ENCODE assay signal across 8 cellular contexts in the genomic region with DNA sequence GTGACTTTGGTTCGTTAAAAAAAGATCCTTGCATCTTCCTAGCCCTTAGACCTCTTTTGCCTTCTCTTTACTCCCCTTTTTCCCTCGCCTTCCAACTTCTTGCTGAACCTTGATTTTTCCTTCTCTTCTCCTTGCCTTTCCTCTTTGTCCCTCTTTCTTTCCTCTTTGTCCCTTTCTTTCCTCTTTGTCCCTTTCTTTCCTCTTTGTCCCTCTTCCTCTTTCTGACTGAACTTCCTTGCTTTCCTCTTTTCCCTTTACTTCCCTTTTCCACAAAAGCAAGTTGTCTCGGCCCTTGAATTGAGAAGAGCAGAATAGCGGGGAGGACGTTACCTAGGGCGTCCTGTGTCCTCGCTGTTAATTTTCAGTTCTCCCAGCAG. TPM values are rescaled to one million over a fixed set of nuclear protein-coding genes. Genes with fewer than 3 reads are reported as not detected.
DNase-seq lines count a peak whose midpoint lies in the region; ATAC-seq and TF ChIP-seq lines count a peak whose summit lies in the region.

No MANE protein-coding gene starts in this region.

- peak overlapping the region; percentile 98 for H3K4me3 Mint-ChIP-seq in activated naive CD4-positive, alpha-beta T cell treated with anti-CD3 and anti-CD28 coated beads for 36 hours
- peak overlapping the region; percentile 88 for H3K4me3 Mint-ChIP-seq in activated T-helper 1 cell treated with anti-CD3 and anti-CD28 coated beads, Interleukin-12 subunit alpha, Interleukin-12 subunit beta, Interleukin-2, Interleukin-4 antibody, amounts not matched to agents 30 ng/mL and 10 ng/mL and 1 ng/mL, durations not matched to agents 14 hours and 24 hours and 36 hours
- peak overlapping the region; percentile 95 for H3K4me3 Mint-ChIP-seq in type B pancreatic cell

- ATAC-seq in left lung: no peak
- ATAC-seq in GM18498 (IDR thresholded peaks at IDR 0.05; ENCODE audit: unreplicated experiment): no peak

- H3K4me1 Mint-ChIP-seq in activated naive CD4-positive, alpha-beta T cell treated with anti-CD3 and anti-CD28 coated beads for 36 hours (ENCODE audit: low read depth): peaks cover 27% of the 10 kb centered on the region
- peaks cover 40% of the 10 kb centered on the region for H3K4me1 Mint-ChIP-seq in activated T-helper 1 cell treated with anti-CD3 and anti-CD28 coated beads, Interleukin-12 subunit alpha, Interleukin-12 subunit beta, Interleukin-2, Interleukin-4 antibody, amounts not matched to agents 30 ng/mL and 10 ng/mL and 1 ng/mL, durations not matched to agents 14 hours and 24 hours and 36 hours (ENCODE audit: low read depth)
- peaks cover 31% of the 10 kb centered on the region for H3K4me1 Mint-ChIP-seq in type B pancreatic cell (ENCODE audit: unreplicated experiment)

- peak overlapping the region; percentile 78 to 87 for H3K4me3 ChIP-seq in left lung

- intact Hi-C loops in activated naive CD4-positive, alpha-beta T cell treated with anti-CD3 and anti-CD28 coated beads for 36 hours (cut with micrococcal nuclease): loop anchor here (1.0 to 10.0 kb wide), 16 partner anchors 97 to 1129 kb away; a partner anchor contains a TSS
- intact Hi-C loops in activated T-helper 1 cell treated with anti-CD3 and anti-CD28 coated beads, Interleukin-12 subunit alpha, Interleukin-12 subunit beta, Interleukin-2, Interleukin-4 antibody, amounts not matched to agents 30 ng/mL and 10 ng/mL and 1 ng/mL, durations not matched to agents 14 hours and 24 hours and 36 hours (cut with micrococcal nuclease): loop anchor here (1.0 to 10.0 kb wide), 19 partner anchors 22 to 1441 kb away; a partner anchor contains a TSS
- intact Hi-C loops in left lung (cut with DNase I): loop anchor here in 1 of 2 donors (10.0 kb wide), 2 partner anchors 269 to 321 kb away; no protein-coding TSS in a partner anchor

- H3K4me1 ChIP-seq in left lung: peaks cover 9 to 41% of the 10 kb centered on the region in 2 donors

- no peak for DNase-seq in activated naive CD4-positive, alpha-beta T cell treated with anti-CD3 and anti-CD28 coated beads for 36 hours
- no peak for DNase-seq in activated naive CD4-positive, alpha-beta T cell treated with anti-CD3 and anti-CD28 coated beads, Interleukin-2, amount 50 U/mL, for 16 hours
- DNase-seq in activated T-helper 1 cell treated with anti-CD3 and anti-CD28 coated beads, Interleukin-12 subunit alpha, Interleukin-12 subunit beta, Interleukin-2, Interleukin-4 antibody, amounts not matched to agents 30 ng/mL and 10 ng/mL and 1 ng/mL, durations not matched to agents 14 hours and 24 hours and 36 hours (ENCODE audit: low spot score): no peak
- DNase-seq in left lung: no peak
- DNase-seq in type B pancreatic cell (ENCODE audit: extremely low spot score, unreplicated experiment): no peak
- no peak for DNase-seq in stimulated activated CD4-positive, alpha-beta T cell treated with anti-CD3 and anti-CD28 coated beads, Interleukin-1b, Interleukin-23, amount 100 ng/mL, for 48 hours
- no peak for DNase-seq in epidermal melanocyte (ENCODE audit: insufficient read length, low spot score)

- peaks cover 0 to 9% of the 10 kb centered on the region in 2 donors for H3K27me3 ChIP-seq in left lung

- no peaks in the 10 kb centered on the region for H3K9me3 Mint-ChIP-seq in activated naive CD4-positive, alpha-beta T cell treated with anti-CD3 and anti-CD28 coated beads for 36 hours
- H3K9me3 Mint-ChIP-seq in activated T-helper 1 cell treated with anti-CD3 and anti-CD28 coated beads, Interleukin-12 subunit alpha, Interleukin-12 subunit beta, Interleukin-2, Interleukin-4 antibody, amounts not matched to agents 30 ng/mL and 10 ng/mL and 1 ng/mL, durations not matched to agents 14 hours and 24 hours and 36 hours: no peaks in the 10 kb centered on the region
- H3K9me3 Mint-ChIP-seq in type B pancreatic cell: no peaks in the 10 kb centered on the region

- TF ChIP-seq CTCF in left lung (IDR thresholded peaks at IDR 0.05): no peak
- no peak for TF ChIP-seq CTCF in type B pancreatic cell (conservative IDR thresholded peaks at IDR 0.05)

- peak overlapping the region in 1 of 2 donors; percentile 81 for H3K27ac ChIP-seq in left lung

- H3K9me3 ChIP-seq in left lung: no peaks in the 10 kb centered on the region

- H3K27ac Mint-ChIP-seq in activated naive CD4-positive, alpha-beta T cell treated with anti-CD3 and anti-CD28 coated beads for 36 hours: peak overlapping the region; percentile 95
- H3K27ac Mint-ChIP-seq in activated T-helper 1 cell treated with anti-CD3 and anti-CD28 coated beads, Interleukin-12 subunit alpha, Interleukin-12 subunit beta, Interleukin-2, Interleukin-4 antibody, amounts not matched to agents 30 ng/mL and 10 ng/mL and 1 ng/mL, durations not matched to agents 14 hours and 24 hours and 36 hours: peak overlapping the region; percentile 87
- H3K27ac Mint-ChIP-seq in type B pancreatic cell: peak overlapping the region; percentile 94

- no peaks in the 10 kb centered on the region for H3K27me3 Mint-ChIP-seq in activated naive CD4-positive, alpha-beta T cell treated with anti-CD3 and anti-CD28 coated beads for 36 hours (ENCODE audit: low read depth)
- no peaks in the 10 kb centered on the region for H3K27me3 Mint-ChIP-seq in activated T-helper 1 cell treated with anti-CD3 and anti-CD28 coated beads, Interleukin-12 subunit alpha, Interleukin-12 subunit beta, Interleukin-2, Interleukin-4 antibody, amounts not matched to agents 30 ng/mL and 10 ng/mL and 1 ng/mL, durations not matched to agents 14 hours and 24 hours and 36 hours (ENCODE audit: insufficient read depth)
- peaks cover 19% of the 10 kb centered on the region for H3K27me3 Mint-ChIP-seq in type B pancreatic cell

- no peaks in the 10 kb centered on the region for H3K36me3 ChIP-seq in left lung

- peaks cover 13% of the 10 kb centered on the region for H3K36me3 Mint-ChIP-seq in activated naive CD4-positive, alpha-beta T cell treated with anti-CD3 and anti-CD28 coated beads for 36 hours (ENCODE audit: low read depth)
- peaks cover 14% of the 10 kb centered on the region for H3K36me3 Mint-ChIP-seq in activated T-helper 1 cell treated with anti-CD3 and anti-CD28 coated beads, Interleukin-12 subunit alpha, Interleukin-12 subunit beta, Interleukin-2, Interleukin-4 antibody, amounts not matched to agents 30 ng/mL and 10 ng/mL and 1 ng/mL, durations not matched to agents 14 hours and 24 hours and 36 hours (ENCODE audit: low read depth)
- peaks cover 3% of the 10 kb centered on the region for H3K36me3 Mint-ChIP-seq in type B pancreatic cell

- CTCF ChIA-PET in activated naive CD4-positive, alpha-beta T cell treated with anti-CD3 and anti-CD28 coated beads for 36 hours (lab: Charles Lee): interaction anchor here (0.9 to 5.9 kb wide), 12 partner anchors 14 to 489 kb away, joined by 3 to 60 read pairs (median 7); a partner anchor contains a TSS

RNA-seq across cellular contexts. Expression of a gene that starts 1.4 kb away (rescaled TPM):
- total RNA-seq in activated naive CD4-positive, alpha-beta T cell treated with anti-CD3 and anti-CD28 coated beads for 36 hours: 10 to 100 TPM; 44.3 to 51.4 TPM
- 33.8 and 36.4 TPM in 2 replicates for total RNA-seq in activated T-helper 1 cell treated with anti-CD3 and anti-CD28 coated beads, Interleukin-12 subunit alpha, Interleukin-12 subunit beta, Interleukin-2, Interleukin-4 antibody, amounts not matched to agents 30 ng/mL and 10 ng/mL and 1 ng/mL, durations not matched to agents 14 hours and 24 hours and 36 hours
- 10 to 100 TPM; 17.0 to 27.6 TPM for total RNA-seq in left lung
- total RNA-seq in type B pancreatic cell (ENCODE audit: low replicate concordance): 44.2 and 50.0 TPM in 2 replicates
